In genomic region chr20:30378317-30378716, GRCh38 we compare ENCODE assay signal across 7 cellular contexts.
DNase-seq lines count a peak whose midpoint lies in the region; ATAC-seq and TF ChIP-seq lines count a peak whose summit lies in the region.
"Not testable (repeated sequence)": the region's sequence is repeated elsewhere in the genome, so short reads cannot be mapped to it uniquely, and the experiment has no call there.

No MANE protein-coding gene starts in this region.

- peak overlapping the region; percentile 59 for H3K4me2 ChIP-seq in SU-DHL-6 (ENCODE audit: low read depth, low read length, poor library complexity, severe bottlenecking)

- not testable (repeated sequence) for H3K4me1 ChIP-seq in CD8-positive, alpha-beta T cell (ENCODE audit: insufficient read depth, low read length)

- not testable (repeated sequence) for H3K36me3 ChIP-seq in CD8-positive, alpha-beta T cell (ENCODE audit: insufficient read depth, low read length); SU-DHL-6 (ENCODE audit: low read length)

- not testable (repeated sequence) for H4K20me1 ChIP-seq in SU-DHL-6 (ENCODE audit: low read depth, low read length)

- H3K27ac ChIP-seq in CD8-positive, alpha-beta T cell (ENCODE audit: low read depth, low read length); SU-DHL-6 (ENCODE audit: low read depth, low read length): not testable (repeated sequence)

- not testable (repeated sequence) for TF ChIP-seq CTCF in CD8-positive, alpha-beta T cell (IDR thresholded peaks at IDR 0.05); SU-DHL-6 (IDR thresholded peaks at IDR 0.05; ENCODE audit: insufficient read depth, low read length, poor library complexity, severe bottlenecking); fibroblast of pulmonary artery (IDR thresholded peaks at IDR 0.05; ENCODE audit: low read length, missing control alignments); natural killer cell (IDR thresholded peaks at IDR 0.05)

- peak overlapping the region; percentile 88 for H3K4me3 Mint-ChIP-seq in CD8-positive, alpha-beta T cell
- H3K4me3 Mint-ChIP-seq in IgD-negative memory B cell (peak overlapping the region in 3 of 4 donors; percentile 96 to 98 (median 96)), natural killer cell (peak overlapping the region; percentile 92)
- peak overlapping the region; percentile 93 for H3K4me3 Mint-ChIP-seq in activated CD8-positive, alpha-beta T cell treated with anti-CD3 and anti-CD28 coated beads, Interleukin-2, amount 10 ng/mL, durations not matched to agents 7 days and 5 days
- H3K4me3 Mint-ChIP-seq in activated naive CD8-positive, alpha-beta T cell treated with anti-CD3 and anti-CD28 coated beads, Interleukin-2, amount 50 U/mL, for 24 hours = peak overlapping the region; percentile 93

- DNase-seq in CD8-positive, alpha-beta T cell; activated CD8-positive, alpha-beta T cell treated with anti-CD3 and anti-CD28 coated beads, Interleukin-2, amount 10 ng/mL, durations not matched to agents 7 days and 5 days; activated naive CD8-positive, alpha-beta T cell treated with anti-CD3 and anti-CD28 coated beads, Interleukin-2, amount 50 U/mL, for 24 hours; fibroblast of pulmonary artery (ENCODE audit: low read depth); natural killer cell: not testable (repeated sequence)

- not testable (repeated sequence) for H3K4me3 ChIP-seq in CD8-positive, alpha-beta T cell (ENCODE audit: low read depth, low read length)
- H3K4me3 ChIP-seq in SU-DHL-6 (ENCODE audit: insufficient read depth, low read length, poor library complexity, severe bottlenecking) (peak overlapping the region; percentile 92), fibroblast of pulmonary artery (replicated peaks; ENCODE audit: low read depth, low read length) (peak overlapping the region; percentile 65)

- peaks cover 45% of the 10 kb centered on the region for H3K4me1 Mint-ChIP-seq in CD8-positive, alpha-beta T cell (ENCODE audit: low read depth)
- H3K4me1 Mint-ChIP-seq in IgD-negative memory B cell (peaks cover 0 to 24% (median 17%) of the 10 kb centered on the region in 3 donors), natural killer cell (peaks cover 44% of the 10 kb centered on the region in 2 donors)
- H3K4me1 Mint-ChIP-seq in activated CD8-positive, alpha-beta T cell treated with anti-CD3 and anti-CD28 coated beads, Interleukin-2, amount 10 ng/mL, durations not matched to agents 7 days and 5 days (ENCODE audit: low read depth) = peaks cover 32% of the 10 kb centered on the region
- peaks cover 48% of the 10 kb centered on the region for H3K4me1 Mint-ChIP-seq in activated naive CD8-positive, alpha-beta T cell treated with anti-CD3 and anti-CD28 coated beads, Interleukin-2, amount 50 U/mL, for 24 hours

- intact Hi-C loops in CD8-positive, alpha-beta T cell (cut with DNase I, micrococcal nuclease) = loop anchor here in 1 of 2 experiments (10.0 kb wide), 1 partner anchor 694 kb away; no protein-coding TSS in a partner anchor
- intact Hi-C loops in natural killer cell (cut with micrococcal nuclease) = loop anchor here (5.0 kb wide), 1 partner anchor 96 kb away; no protein-coding TSS in a partner anchor

- not testable (repeated sequence) for H3K27me3 ChIP-seq in CD8-positive, alpha-beta T cell (ENCODE audit: insufficient read depth, low read length); SU-DHL-6 (ENCODE audit: low read length)

- CTCF ChIA-PET in CD8-positive, alpha-beta T cell (lab: Charles Lee); activated CD8-positive, alpha-beta T cell treated with anti-CD3 and anti-CD28 coated beads, Interleukin-2, amount 10 ng/mL, durations not matched to agents 7 days and 5 days (lab: Charles Lee): not testable (repeated sequence)

- not testable (repeated sequence) for H3F3A ChIP-seq in SU-DHL-6 (ENCODE audit: insufficient read depth)

- POLR2A ChIA-PET in CD8-positive, alpha-beta T cell (lab: Charles Lee); activated CD8-positive, alpha-beta T cell treated with anti-CD3 and anti-CD28 coated beads, Interleukin-2, amount 10 ng/mL, durations not matched to agents 7 days and 5 days (lab: Charles Lee): not testable (repeated sequence)

- H3K9me3 ChIP-seq in CD8-positive, alpha-beta T cell (ENCODE audit: low read length); SU-DHL-6 (ENCODE audit: insufficient read depth, low read length): not testable (repeated sequence)

- peak overlapping the region; percentile 74 for H3K27ac Mint-ChIP-seq in CD8-positive, alpha-beta T cell
- H3K27ac Mint-ChIP-seq in IgD-negative memory B cell (peak overlapping the region in 2 of 3 donors; percentile 93 to 98), natural killer cell (peak overlapping the region; percentile 91 to 93)
- H3K27ac Mint-ChIP-seq in activated CD8-positive, alpha-beta T cell treated with anti-CD3 and anti-CD28 coated beads, Interleukin-2, amount 10 ng/mL, durations not matched to agents 7 days and 5 days = peak overlapping the region; percentile 93
- H3K27ac Mint-ChIP-seq in activated naive CD8-positive, alpha-beta T cell treated with anti-CD3 and anti-CD28 coated beads, Interleukin-2, amount 50 U/mL, for 24 hours = not testable (repeated sequence)

- not testable (repeated sequence) for ATAC-seq in CD8-positive, alpha-beta T cell; activated CD8-positive, alpha-beta T cell treated with anti-CD3 and anti-CD28 coated beads, Interleukin-2, amount 10 ng/mL, durations not matched to agents 7 days and 5 days; activated naive CD8-positive, alpha-beta T cell treated with anti-CD3 and anti-CD28 coated beads, Interleukin-2, amount 50 U/mL, for 24 hours; natural killer cell

- not testable (repeated sequence) for H2AFZ ChIP-seq in SU-DHL-6 (ENCODE audit: low read depth, low read length, severe bottlenecking)

- peaks cover 23% of the 10 kb centered on the region for H3K36me3 Mint-ChIP-seq in CD8-positive, alpha-beta T cell
- not testable (repeated sequence) for H3K36me3 Mint-ChIP-seq in IgD-negative memory B cell
- H3K36me3 Mint-ChIP-seq in activated CD8-positive, alpha-beta T cell treated with anti-CD3 and anti-CD28 coated beads, Interleukin-2, amount 10 ng/mL, durations not matched to agents 7 days and 5 days (ENCODE audit: low read depth) = peaks cover 22% of the 10 kb centered on the region
- peaks cover 17% of the 10 kb centered on the region for H3K36me3 Mint-ChIP-seq in activated naive CD8-positive, alpha-beta T cell treated with anti-CD3 and anti-CD28 coated beads, Interleukin-2, amount 50 U/mL, for 24 hours (ENCODE audit: low read depth)
- peaks cover 22% of the 10 kb centered on the region for H3K36me3 Mint-ChIP-seq in natural killer cell

- H3K79me2 ChIP-seq in SU-DHL-6 (ENCODE audit: insufficient read depth, low read length) = 0 out of 2 replicates have a peak, but pooled peaks cover 14% of the 10 kb centered on the region

- peak overlapping the region; percentile 93; the same call in 1 of the 2 replicates for H3K9ac ChIP-seq in SU-DHL-6 (ENCODE audit: low read length)

- not testable (repeated sequence) for H3K27me3 Mint-ChIP-seq in CD8-positive, alpha-beta T cell (ENCODE audit: low read depth); IgD-negative memory B cell; activated CD8-positive, alpha-beta T cell treated with anti-CD3 and anti-CD28 coated beads, Interleukin-2, amount 10 ng/mL, durations not matched to agents 7 days and 5 days (ENCODE audit: low read depth); activated naive CD8-positive, alpha-beta T cell treated with anti-CD3 and anti-CD28 coated beads, Interleukin-2, amount 50 U/mL, for 24 hours; natural killer cell (ENCODE audit: low read depth in 2 of 2)

- H3K9me2 ChIP-seq in SU-DHL-6 (replicated peaks; ENCODE audit: insufficient read depth, low read length) = not testable (repeated sequence)

- H3K9me3 Mint-ChIP-seq in CD8-positive, alpha-beta T cell; IgD-negative memory B cell; activated CD8-positive, alpha-beta T cell treated with anti-CD3 and anti-CD28 coated beads, Interleukin-2, amount 10 ng/mL, durations not matched to agents 7 days and 5 days (ENCODE audit: insufficient read depth); activated naive CD8-positive, alpha-beta T cell treated with anti-CD3 and anti-CD28 coated beads, Interleukin-2, amount 50 U/mL, for 24 hours; natural killer cell: not testable (repeated sequence)
